ENCODE assay signal across 1 cellular context in the genomic region with DNA sequence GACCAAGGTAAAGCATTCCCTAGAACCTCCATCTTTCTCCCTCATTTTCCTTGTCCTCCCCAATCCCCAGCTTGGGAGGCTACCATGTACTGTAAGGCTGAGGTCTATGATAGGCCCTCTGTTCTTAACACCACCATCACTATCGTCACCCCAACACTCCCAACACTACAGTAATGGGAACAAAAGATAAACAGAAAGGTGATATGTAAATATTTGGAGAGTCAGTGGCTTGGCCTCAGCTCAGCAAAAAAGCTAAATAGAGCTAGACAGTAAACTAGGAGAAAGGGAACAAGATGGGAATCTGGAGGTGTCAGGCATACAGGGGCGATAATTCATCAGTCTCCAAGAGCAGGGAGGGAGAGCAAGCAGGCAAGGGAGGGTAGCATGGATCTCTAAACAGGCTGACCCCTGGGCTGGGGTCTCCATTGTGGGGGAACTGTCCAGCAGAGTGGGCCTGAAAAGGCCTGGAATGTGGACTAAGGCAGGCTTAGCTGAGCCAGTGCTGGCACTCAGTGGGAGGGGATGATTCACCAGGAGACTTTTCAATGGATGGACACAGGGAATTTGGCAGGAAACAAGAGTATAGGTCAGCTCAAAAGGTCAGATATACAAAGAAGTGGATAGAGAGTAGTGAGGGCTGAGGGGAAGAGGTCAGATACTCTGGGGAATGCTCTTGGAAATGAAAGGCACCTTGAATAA.
TF ChIP-seq lines count a peak whose summit lies in the region.

No MANE protein-coding gene starts in this region.

TF ChIP-seq in PFSK-1, 5 proteins besides CTCF, POLR2A, EP300 and RAD21 (continued from another document):
- TF ChIP-seq, protein P1, sequence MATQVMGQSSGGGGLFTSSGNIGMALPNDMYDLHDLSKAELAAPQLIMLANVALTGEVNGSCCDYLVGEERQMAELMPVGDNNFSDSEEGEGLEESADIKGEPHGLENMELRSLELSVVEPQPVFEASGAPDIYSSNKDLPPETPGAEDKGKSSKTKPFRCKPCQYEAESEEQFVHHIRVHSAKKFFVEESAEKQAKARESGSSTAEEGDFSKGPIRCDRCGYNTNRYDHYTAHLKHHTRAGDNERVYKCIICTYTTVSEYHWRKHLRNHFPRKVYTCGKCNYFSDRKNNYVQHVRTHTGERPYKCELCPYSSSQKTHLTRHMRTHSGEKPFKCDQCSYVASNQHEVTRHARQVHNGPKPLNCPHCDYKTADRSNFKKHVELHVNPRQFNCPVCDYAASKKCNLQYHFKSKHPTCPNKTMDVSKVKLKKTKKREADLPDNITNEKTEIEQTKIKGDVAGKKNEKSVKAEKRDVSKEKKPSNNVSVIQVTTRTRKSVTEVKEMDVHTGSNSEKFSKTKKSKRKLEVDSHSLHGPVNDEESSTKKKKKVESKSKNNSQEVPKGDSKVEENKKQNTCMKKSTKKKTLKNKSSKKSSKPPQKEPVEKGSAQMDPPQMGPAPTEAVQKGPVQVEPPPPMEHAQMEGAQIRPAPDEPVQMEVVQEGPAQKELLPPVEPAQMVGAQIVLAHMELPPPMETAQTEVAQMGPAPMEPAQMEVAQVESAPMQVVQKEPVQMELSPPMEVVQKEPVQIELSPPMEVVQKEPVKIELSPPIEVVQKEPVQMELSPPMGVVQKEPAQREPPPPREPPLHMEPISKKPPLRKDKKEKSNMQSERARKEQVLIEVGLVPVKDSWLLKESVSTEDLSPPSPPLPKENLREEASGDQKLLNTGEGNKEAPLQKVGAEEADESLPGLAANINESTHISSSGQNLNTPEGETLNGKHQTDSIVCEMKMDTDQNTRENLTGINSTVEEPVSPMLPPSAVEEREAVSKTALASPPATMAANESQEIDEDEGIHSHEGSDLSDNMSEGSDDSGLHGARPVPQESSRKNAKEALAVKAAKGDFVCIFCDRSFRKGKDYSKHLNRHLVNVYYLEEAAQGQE (IDR thresholded peaks at IDR 0.05; ENCODE audit: insufficient read depth in 1 of 2, low read depth in 2 of 2, low read length in 2 of 2): peak; percentile 97
- no peak for TF ChIP-seq SIN3A (IDR thresholded peaks at IDR 0.05; ENCODE audit: borderline replicate concordance, insufficient read depth, low read length)
